8 cellular contexts compared by ENCODE assay signal in genomic region chr7:133230591-133231194, GRCh38. TPM values are rescaled to one million over a fixed set of nuclear protein-coding genes. Genes with fewer than 3 reads are reported as not detected.
DNase-seq lines count a peak whose midpoint lies in the region; ATAC-seq and TF ChIP-seq lines count a peak whose summit lies in the region.

No MANE protein-coding gene starts in this region.

- no peaks in the 10 kb centered on the region for H3K79me1 ChIP-seq in H9 (ENCODE audit: insufficient read depth, low read depth, low read length, poor library complexity, severe bottlenecking)

- H2BK120ac ChIP-seq in H9 (ENCODE audit: low read depth, low read length, poor library complexity, severe bottlenecking): no peak overlapping the region

- ATAC-seq in HG02840 (IDR thresholded peaks at IDR 0.05; ENCODE audit: low FRiP score, unreplicated experiment): no peak
- no peak for ATAC-seq in GM18505 (IDR thresholded peaks at IDR 0.05; ENCODE audit: unreplicated experiment)

- H3K23ac ChIP-seq in H9 (ENCODE audit: insufficient read length, low read depth, low read length): no peak overlapping the region

- no peak overlapping the region for H3K18ac ChIP-seq in H9 (ENCODE audit: insufficient read length, low read depth, low read length)

- no peak overlapping the region for H3T11ph ChIP-seq in H9 (ENCODE audit: low read length)

- H3K4me3 Mint-ChIP-seq in CD8-positive, alpha-beta memory T cell: no peak overlapping the region
- H3K4me3 Mint-ChIP-seq in H9: no peak overlapping the region

- H4K20me1 ChIP-seq in H9 (ENCODE audit: control insufficient read depth, insufficient read depth, insufficient read length): no peaks in the 10 kb centered on the region

- H3K4me1 Mint-ChIP-seq in CD8-positive, alpha-beta memory T cell: no peaks in the 10 kb centered on the region
- peaks cover 8% of the 10 kb centered on the region in 2 experiments for H3K4me1 Mint-ChIP-seq in H9

- WGBS in H9 (ENCODE audit: extremely low coverage, insufficient read length, low lambda C conversion rate): no CpG with 5 or more reads among the region's 5 CpGs

- no peak overlapping the region for H4K91ac ChIP-seq in H9 (ENCODE audit: insufficient read length, low read depth, low read length)

- POLR2A ChIA-PET in CD8-positive, alpha-beta memory T cell (lab: Charles Lee): no interaction called here

- no peak overlapping the region for H2AFZ ChIP-seq in H9 (ENCODE audit: low read length)

- H3K4me3 ChIP-seq in CD8-positive, alpha-beta memory T cell (ENCODE audit: low read length): no peak overlapping the region

- TF ChIP-seq CTCF in H9 (conservative IDR thresholded peaks at IDR 0.05): peak; percentile 88

- no peak overlapping the region for H3K4ac ChIP-seq in H9 (ENCODE audit: low read depth, low read length)

- no peaks in the 10 kb centered on the region for H3K4me1 ChIP-seq in CD8-positive, alpha-beta memory T cell (ENCODE audit: insufficient read depth, low read length)
- H3K4me1 ChIP-seq in H9 (ENCODE audit: insufficient read depth, low read length): no peaks in the 10 kb centered on the region

- H3K9ac ChIP-seq in H9 (ENCODE audit: extremely low read depth, insufficient read length, low read length): no peak overlapping the region

- H2AK5ac ChIP-seq in H9 (ENCODE audit: insufficient read length, low read length): no peak overlapping the region

- no peak overlapping the region for H2BK20ac ChIP-seq in H9 (ENCODE audit: low read depth, low read length, poor library complexity, severe bottlenecking)

- H3K56ac ChIP-seq in H9 (ENCODE audit: insufficient read length, low read depth, low read length): no peak overlapping the region

- no peaks in the 10 kb centered on the region for H3K9me3 ChIP-seq in CD8-positive, alpha-beta memory T cell (ENCODE audit: low read length)
- no peaks in the 10 kb centered on the region for H3K9me3 ChIP-seq in H9 (ENCODE audit: control insufficient read depth, low read depth, low read length)

- TF ChIP-seq POLR2A in GM18505 (IDR thresholded peaks at IDR 0.05; ENCODE audit: borderline replicate concordance, extremely low read depth, insufficient read depth, insufficient read length): no peak

- no peak overlapping the region for H4K5ac ChIP-seq in H9 (ENCODE audit: insufficient read length, low read depth, low read length)

- no peaks in the 10 kb centered on the region for H3K36me3 Mint-ChIP-seq in CD8-positive, alpha-beta memory T cell
- H3K36me3 Mint-ChIP-seq in H9 (ENCODE audit: insufficient read depth in 1 of 3, low read depth in 3 of 3): peaks cover 0 to 2% (median 0%) of the 10 kb centered on the region in 3 experiments; a peak in 1 of 7 replicates

- no peak overlapping the region for H3K4me2 ChIP-seq in H9 (ENCODE audit: insufficient read depth, insufficient read length, low read length)

- no peak overlapping the region for H2BK15ac ChIP-seq in H9 (ENCODE audit: low read depth, low read length)

- no peak overlapping the region for H4K8ac ChIP-seq in H9 (replicated peaks; ENCODE audit: insufficient read length, low read depth, low read length)

- no peaks in the 10 kb centered on the region for H3K9me3 Mint-ChIP-seq in CD8-positive, alpha-beta memory T cell
- peaks cover 0 to 8% of the 10 kb centered on the region in 2 experiments; a peak in 3 of 5 replicates for H3K9me3 Mint-ChIP-seq in H9

- CTCF ChIA-PET in CD8-positive, alpha-beta memory T cell (lab: Charles Lee): no interaction called here

- H3K27me3 ChIP-seq in CD8-positive, alpha-beta memory T cell (ENCODE audit: insufficient read depth, low read length, poor library complexity, severe bottlenecking): no peaks in the 10 kb centered on the region
- H3K27me3 ChIP-seq in H9 (ENCODE audit: insufficient read depth, low read length): no peaks in the 10 kb centered on the region

- no peak overlapping the region for H3K27ac Mint-ChIP-seq in CD8-positive, alpha-beta memory T cell
- no peak overlapping the region for H3K27ac Mint-ChIP-seq in H9

- peak in 4 of 5 donors; percentile 9 to 25 (median 16) for DNase-seq in CD8-positive, alpha-beta memory T cell
- peak; percentile 47 for DNase-seq in H9
- DNase-seq in NCI-H774 (lab: John Stamatoyannopoulos, UW): peak; percentile 17
- DNase-seq in activated T-cell treated with anti-CD3 and anti-CD28 coated beads for 4 hours: peak; percentile 27
- DNase-seq in glomerular visceral epithelial cell (ENCODE audit: extremely low spot score): peak; percentile 39
- peak; percentile 55 for DNase-seq in renal cortical epithelial cell (ENCODE audit: low read depth)

- no peaks in the 10 kb centered on the region for H3K23me2 ChIP-seq in H9 (ENCODE audit: insufficient read length, low read depth, low read length, poor library complexity, severe bottlenecking)

- H3K14ac ChIP-seq in H9 (ENCODE audit: insufficient read depth, low read length): no peak overlapping the region

- no peak overlapping the region for H2BK5ac ChIP-seq in H9 (ENCODE audit: insufficient read length, low read length)

- H2BK12ac ChIP-seq in H9 (ENCODE audit: insufficient read length, low read depth, low read length): no peak overlapping the region

- H3K36me3 ChIP-seq in CD8-positive, alpha-beta memory T cell (ENCODE audit: insufficient read depth, low read length): no peaks in the 10 kb centered on the region

- no peaks in the 10 kb centered on the region for H3K79me2 ChIP-seq in H9 (ENCODE audit: insufficient read depth, low read length)

- no peak overlapping the region for H3K27ac ChIP-seq in CD8-positive, alpha-beta memory T cell (ENCODE audit: low read depth, low read length)
- no peak overlapping the region for H3K27ac ChIP-seq in H9 (ENCODE audit: insufficient read length, low read depth, low read length)

- peaks cover 8 to 12% of the 10 kb centered on the region in 2 donors for H3K27me3 Mint-ChIP-seq in CD8-positive, alpha-beta memory T cell
- H3K27me3 Mint-ChIP-seq in H9 (ENCODE audit: low read depth): no peaks in the 10 kb centered on the region

RNA-seq across cellular contexts. Expression of gene EXOC4, which starts 22.2 kb away (rescaled TPM):
- total RNA-seq in CD8-positive, alpha-beta memory T cell: 10 to 100 TPM; 50.3 to 53.2 TPM
- polyA plus RNA-seq in CD8-positive, alpha-beta memory T cell: 34.5 TPM
- total RNA-seq in H9 (2021) (71.7 and 75.8 TPM in 2 replicates), renal cortical epithelial cell (119 and 144 TPM in 2 replicates)
